Comparison of ENCODE assay signal across 7 cellular contexts in genomic region chr2:47698436-47698972, GRCh38.
DNase-seq lines count a peak whose midpoint lies in the region; ATAC-seq, FAIRE-seq and TF ChIP-seq lines count a peak whose summit lies in the region.
"Not testable (repeated sequence)": the region's sequence is repeated elsewhere in the genome, so short reads cannot be mapped to it uniquely, and the experiment has no call there.

No MANE protein-coding gene starts in this region.

- peaks cover 0 to 48% (median 13%) of the 10 kb centered on the region in 11 experiments; a peak in 16 of 22 replicates for H3K36me3 ChIP-seq in BLaER1 treated with 17β-estradiol and CSF1 and Interleukin-3, amounts not matched to agents 10 nM and 100 nM
- not testable (repeated sequence) for H3K36me3 ChIP-seq in HUES64 (ENCODE audit: insufficient read depth, low read length); K562 (ENCODE audit: control insufficient read depth, insufficient read depth, low read length); mesenchymal stem cell (ENCODE audit: control insufficient read depth in 1 of 2, insufficient read depth in 2 of 2, low read depth in 1 of 2, low read length in 2 of 2); parathyroid adenoma (ENCODE audit: control insufficient read depth, insufficient read depth, low read length)

- POLR2A ChIA-PET in K562 (lab: Yijun Ruan, JAX), result not testable (repeated sequence)

- H3K9me3 ChIP-seq in BLaER1 treated with 17β-estradiol and CSF1 and Interleukin-3, amounts not matched to agents 10 nM and 100 nM (replicated peaks in 1 of 11); K562 (replicated peaks; ENCODE audit: control insufficient read depth, insufficient read depth, low read depth, low read length); parathyroid adenoma (ENCODE audit: control insufficient read depth, low read length): not testable (repeated sequence)
- H3K9me3 ChIP-seq in HUES64 (ENCODE audit: insufficient read depth, low read depth, low read length) (peaks cover 19% of the 10 kb centered on the region), mesenchymal stem cell (ENCODE audit: control insufficient read depth, low read length) (peaks cover 11% of the 10 kb centered on the region)

- peak overlapping the region; percentile 59 to 94 (median 86); a peak in 21 of 22 replicates for H3K9ac ChIP-seq in BLaER1 treated with 17β-estradiol and CSF1 and Interleukin-3, amounts not matched to agents 10 nM and 100 nM
- H3K9ac ChIP-seq in HUES64 (ENCODE audit: low read depth, low read length), result peak overlapping the region; percentile 20
- H3K9ac ChIP-seq in K562 (ENCODE audit: insufficient read depth in 1 of 2, low read depth in 2 of 2, low read length in 2 of 2); mesenchymal stem cell (ENCODE audit: low read length); parathyroid adenoma: not testable (repeated sequence)

- H3K4ac ChIP-seq in mesenchymal stem cell (ENCODE audit: low read depth in 1 of 2, low read length in 2 of 2), result not testable (repeated sequence)

- H3K4me3 ChIP-seq in BLaER1 treated with 17β-estradiol and CSF1 and Interleukin-3, amounts not matched to agents 10 nM and 100 nM, result peak overlapping the region; percentile 22 to 79 (median 68); a peak in 19 of 20 replicates
- not testable (repeated sequence) for H3K4me3 ChIP-seq in HUES64 (ENCODE audit: low read length); K562; fibroblast of villous mesenchyme (ENCODE audit: low read depth, low read length); mesenchymal stem cell (ENCODE audit: insufficient read depth in 1 of 2, low read depth in 1 of 2, low read length in 2 of 2); parathyroid adenoma (ENCODE audit: low read depth, low read length)

- H4K91ac ChIP-seq in mesenchymal stem cell (ENCODE audit: low read length), result not testable (repeated sequence)

- H2BK5ac ChIP-seq in mesenchymal stem cell (ENCODE audit: low read depth, low read length, poor library complexity, severe bottlenecking), result not testable (repeated sequence)

- H3K79me2 ChIP-seq in K562 (ENCODE audit: control insufficient read depth, insufficient read depth, low read length); parathyroid adenoma: not testable (repeated sequence)

- peak; percentile 23 for DNase-seq in OCI-M1 (lab: John Stamatoyannopoulos, UW)
- peak in 1 of 4 experiments; percentile 9 for DNase-seq in K562 (ENCODE audit: extremely low read depth in 1 of 4, low spot score in 3 of 4)
- DNase-seq in fibroblast of villous mesenchyme (ENCODE audit: low read depth), result peak; percentile 80
- DNase-seq in mesenchymal stem cell, result peak; percentile 32

- H3K9me1 ChIP-seq in K562 (ENCODE audit: control insufficient read depth, insufficient read depth, low read length), result not testable (repeated sequence)

- not testable (repeated sequence) for H3K14ac ChIP-seq in mesenchymal stem cell (ENCODE audit: low read length in 2 of 2)

- not testable (repeated sequence) for H3K23ac ChIP-seq in mesenchymal stem cell (ENCODE audit: low read length in 2 of 2)

- 30% methylated on average over 4 of the region's 4 CpGs for WGBS in HUES64
- 0% methylated on average over 3 of the region's 4 CpGs for WGBS in K562 (ENCODE audit: insufficient coverage, low coverage, missing lambda C conversion rate)
- 26% methylated on average over 4 of the region's 4 CpGs for WGBS in mesenchymal stem cell

- not testable (repeated sequence) for TF ChIP-seq CTCF in K562 (IDR thresholded peaks at IDR 0.05 in 2 of 3, conservative IDR thresholded peaks at IDR 0.05 in 1 of 3; ENCODE audit: insufficient read depth in 2 of 3, low read depth in 1 of 3, low read length in 3 of 3); fibroblast of villous mesenchyme (IDR thresholded peaks at IDR 0.05; ENCODE audit: insufficient read depth, low read depth, low read length); parathyroid adenoma (IDR thresholded peaks at IDR 0.05)

- intact Hi-C loops in K562 (cut with micrococcal nuclease), result not testable (repeated sequence)

- peaks cover 45 to 98% (median 83%) of the 10 kb centered on the region in 10 experiments for H3K4me1 ChIP-seq in BLaER1 treated with 17β-estradiol and CSF1 and Interleukin-3, amounts not matched to agents 10 nM and 100 nM
- H3K4me1 ChIP-seq in HUES64 (ENCODE audit: insufficient read depth, low read length), result peaks cover 42% of the 10 kb centered on the region
- H3K4me1 ChIP-seq in K562 (replicated peaks in 1 of 2; ENCODE audit: control insufficient read depth in 2 of 2, insufficient read depth in 2 of 2, low read length in 2 of 2); mesenchymal stem cell (ENCODE audit: control insufficient read depth, insufficient read depth, low read depth, low read length); parathyroid adenoma: not testable (repeated sequence)

- H3K27ac ChIP-seq in BLaER1 treated with 17β-estradiol and CSF1 and Interleukin-3, amounts not matched to agents 10 nM and 100 nM, result peak overlapping the region; percentile 35 to 95 (median 90); a peak in 21 of 22 replicates
- peak overlapping the region; percentile 93 for H3K27ac ChIP-seq in HUES64 (ENCODE audit: low read depth, low read length)
- H3K27ac ChIP-seq in K562 (ENCODE audit: extremely low read depth, low read depth, low read length); mesenchymal stem cell (ENCODE audit: low read length, poor library complexity, severe bottlenecking); parathyroid adenoma: not testable (repeated sequence)

- not testable (repeated sequence) for BruUV-seq in K562 (replicated peaks; lab: Mats Ljungman, UMichigan)

- CTCF ChIA-PET in K562 (lab: Yijun Ruan, JAX; ENCODE audit: low intra/inter-chr PET ratio), result not testable (repeated sequence)

- not testable (repeated sequence) for H3K18ac ChIP-seq in mesenchymal stem cell (ENCODE audit: low read depth in 1 of 2, low read length in 2 of 2)

- FAIRE-seq in K562 (lab: Jason Lieb, UNC), result not testable (repeated sequence)

- TF ChIP-seq RAD21 in K562 (CRISPR knock-in tag; conservative IDR thresholded peaks at IDR 0.05 in 1 of 2, IDR thresholded peaks at IDR 0.05 in 1 of 2), result not testable (repeated sequence)

- H4K20me1 ChIP-seq in BLaER1 treated with 17β-estradiol and CSF1 and Interleukin-3, amounts not matched to agents 10 nM and 100 nM; K562 (replicated peaks; ENCODE audit: control insufficient read depth, insufficient read depth, low read length): not testable (repeated sequence)

- not testable (repeated sequence) for TF ChIP-seq POLR2A in K562 (conservative IDR thresholded peaks at IDR 0.05)

- in situ Hi-C loops in K562 (cut with MboI), result not testable (repeated sequence)

- H2BK12ac ChIP-seq in mesenchymal stem cell (ENCODE audit: low read length in 2 of 2), result not testable (repeated sequence)

- peak overlapping the region; percentile 81 to 98 (median 92) for H3K4me2 ChIP-seq in BLaER1 treated with 17β-estradiol and CSF1 and Interleukin-3, amounts not matched to agents 10 nM and 100 nM
- H3K4me2 ChIP-seq in K562 (ENCODE audit: insufficient read depth, low read length); mesenchymal stem cell (ENCODE audit: low read length, poor library complexity, severe bottlenecking); parathyroid adenoma (ENCODE audit: low read length): not testable (repeated sequence)

- H2BK15ac ChIP-seq in mesenchymal stem cell (ENCODE audit: low read depth, poor library complexity, severe bottlenecking), result not testable (repeated sequence)

- not testable (repeated sequence) for H3K27me3 ChIP-seq in BLaER1 treated with 17β-estradiol and CSF1 and Interleukin-3, amounts not matched to agents 10 nM and 100 nM; HUES64 (ENCODE audit: insufficient read depth, low read length); parathyroid adenoma (ENCODE audit: control insufficient read depth, insufficient read depth, low read length)
- H3K27me3 ChIP-seq in K562 (ENCODE audit: control insufficient read depth in 2 of 2, insufficient read depth in 2 of 2, low read length in 2 of 2) (peaks cover 19 to 22% of the 10 kb centered on the region in 2 experiments; a peak in 4 of 5 replicates), mesenchymal stem cell (ENCODE audit: control insufficient read depth in 1 of 2, insufficient read depth in 1 of 2, low read length in 2 of 2) (peaks cover 20 to 24% of the 10 kb centered on the region in 2 experiments)

- not testable (repeated sequence) for H2BK120ac ChIP-seq in mesenchymal stem cell (ENCODE audit: low read depth, low read length)

- H2AK5ac ChIP-seq in mesenchymal stem cell (ENCODE audit: low read length, severe bottlenecking), result not testable (repeated sequence)

- not testable (repeated sequence) for H3K79me1 ChIP-seq in mesenchymal stem cell (replicated peaks; ENCODE audit: low read length, poor library complexity, severe bottlenecking)

- TF ChIP-seq EP300 in K562 (IDR thresholded peaks at IDR 0.05; ENCODE audit: low read length), result not testable (repeated sequence)

- not testable (repeated sequence) for H4K8ac ChIP-seq in mesenchymal stem cell (ENCODE audit: low read length)

- ATAC-seq in K562, result not testable (repeated sequence)

- not testable (repeated sequence) for H2AFZ ChIP-seq in K562 (ENCODE audit: low read depth, low read length); mesenchymal stem cell (ENCODE audit: low read depth, low read length)
- peak overlapping the region; percentile 47 for H2AFZ ChIP-seq in parathyroid adenoma

TF ChIP-seq in K562, 482 proteins besides CTCF, POLR2A, EP300 and RAD21 (continues in another document):
- TF ChIP-seq TEAD4 (IDR thresholded peaks at IDR 0.05; ENCODE audit: low read length) (peak; percentile 31; the same call in 1 of the 2 replicates), MTA2 (IDR thresholded peaks at IDR 0.05; ENCODE audit: low read depth) (peak; percentile 7; the same call in 1 of the 2 replicates), CEBPB (tag; IDR thresholded peaks at IDR 0.05) (0 out of 2 replicates have a peak, but pooled peaks have one; percentile 21), MEIS2 (IDR thresholded peaks at IDR 0.05; ENCODE audit: partially characterized antibody) (peak; percentile 22), CBFA2T3 (IDR thresholded peaks at IDR 0.05) (peak; percentile 17; the same call in 1 of the 2 replicates), TAL1 (IDR thresholded peaks at IDR 0.05) (0 out of 2 replicates have a peak, but pooled peaks have one; percentile 18), ATF1 (tag; IDR thresholded peaks at IDR 0.05) (peak; percentile 21; the same call in 1 of the 2 replicates), ARID1B (IDR thresholded peaks at IDR 0.05) (peak; percentile 45; the same call in 1 of the 2 replicates)
- TF ChIP-seq TEAD4 (CRISPR knock-in tag; IDR thresholded peaks at IDR 0.05; ENCODE audit: borderline replicate concordance); ATF1 (CRISPR knock-in tag; IDR thresholded peaks at IDR 0.05): not testable (repeated sequence)
